1 cellular context compared by ENCODE assay signal in the genomic region with DNA sequence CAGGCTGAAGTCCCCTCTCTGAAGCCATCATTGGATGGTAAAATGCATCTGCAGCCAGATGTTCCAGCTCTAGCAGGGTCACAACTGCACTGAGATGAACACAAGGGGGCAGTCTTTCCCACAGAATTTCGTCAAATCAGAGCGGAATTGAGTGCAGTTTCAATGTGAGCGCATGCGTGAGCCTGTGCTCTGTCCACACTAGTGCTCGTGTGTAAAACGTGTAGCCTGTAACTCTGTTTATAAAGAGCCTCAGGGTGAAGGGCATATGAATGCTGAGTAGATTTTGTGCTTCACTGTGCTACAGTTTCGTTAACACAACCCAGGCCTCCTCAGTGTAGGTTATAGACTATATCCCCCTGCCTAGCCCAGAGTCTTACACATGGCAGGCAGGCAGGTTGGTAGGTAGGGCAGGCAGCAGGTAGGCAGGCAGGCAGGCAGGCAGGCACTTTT.
TF ChIP-seq lines count a peak whose summit lies in the region.

No MANE protein-coding gene starts in this region.

TF ChIP-seq in K562, 482 proteins besides CTCF, POLR2A, EP300 and RAD21 (continued from another document):
- TF ChIP-seq MGA (IDR thresholded peaks at IDR 0.05) (peak; percentile 70), STAG1 (CRISPR knock-in tag; IDR thresholded peaks at IDR 0.05; ENCODE audit: borderline replicate concordance) (peak; percentile 21; the same call in 1 of the 2 replicates), MAZ (CRISPR knock-in tag; conservative IDR thresholded peaks at IDR 0.05 in 1 of 2, IDR thresholded peaks at IDR 0.05 in 1 of 2) (no peak), RHOXF2B (CRISPR knock-in tag; conservative IDR thresholded peaks at IDR 0.05) (no peak), MTF1 (CRISPR knock-in tag; IDR thresholded peaks at IDR 0.05; ENCODE audit: borderline replicate concordance) (no peak), HCFC1 (IDR thresholded peaks at IDR 0.05; ENCODE audit: low read depth, low read length) (no peak), HNRNPUL1 (IDR thresholded peaks at IDR 0.05; ENCODE audit: low read length) (no peak), EP400 (IDR thresholded peaks at IDR 0.05) (0 out of 2 replicates have a peak, but pooled peaks have one; percentile 14), NELFE (IDR thresholded peaks at IDR 0.05; ENCODE audit: insufficient read depth, insufficient read length) (no peak), ARID3A (IDR thresholded peaks at IDR 0.05; ENCODE audit: borderline replicate concordance, low read depth, low read length) (no peak), ARID2 (IDR thresholded peaks at IDR 0.05) (0 out of 2 replicates have a peak, but pooled peaks have one; percentile 24), RBM34 (IDR thresholded peaks at IDR 0.05; ENCODE audit: borderline replicate concordance, insufficient read depth, low read length) (no peak), ATF1 (CRISPR knock-in tag; IDR thresholded peaks at IDR 0.05) (no peak), ATF1 (tag; IDR thresholded peaks at IDR 0.05) (peak; percentile 30; the same call in 1 of the 2 replicates), DEAF1 (CRISPR knock-in tag; IDR thresholded peaks at IDR 0.05) (peak; percentile 59), ZNF174 (CRISPR knock-in tag; IDR thresholded peaks at IDR 0.05) (no peak), FOXP1 (CRISPR knock-in tag; IDR thresholded peaks at IDR 0.05) (no peak), UBTF (IDR thresholded peaks at IDR 0.05; ENCODE audit: borderline replicate concordance in 1 of 2, low read depth in 2 of 2, low read length in 2 of 2) (no peak), ARNT (IDR thresholded peaks at IDR 0.05) (no peak), SMC3 (conservative IDR thresholded peaks at IDR 0.05; ENCODE audit: insufficient read depth, low read depth, low read length) (peak; percentile 71), NRF1 (conservative IDR thresholded peaks at IDR 0.05 in 1 of 2, IDR thresholded peaks at IDR 0.05 in 1 of 2) (peak; percentile 88 to 90), L3MBTL2 (IDR thresholded peaks at IDR 0.05) (peak; percentile 59), CHCHD3 (CRISPR knock-in tag; IDR thresholded peaks at IDR 0.05) (no peak)
- TF ChIP-seq, protein P1, sequence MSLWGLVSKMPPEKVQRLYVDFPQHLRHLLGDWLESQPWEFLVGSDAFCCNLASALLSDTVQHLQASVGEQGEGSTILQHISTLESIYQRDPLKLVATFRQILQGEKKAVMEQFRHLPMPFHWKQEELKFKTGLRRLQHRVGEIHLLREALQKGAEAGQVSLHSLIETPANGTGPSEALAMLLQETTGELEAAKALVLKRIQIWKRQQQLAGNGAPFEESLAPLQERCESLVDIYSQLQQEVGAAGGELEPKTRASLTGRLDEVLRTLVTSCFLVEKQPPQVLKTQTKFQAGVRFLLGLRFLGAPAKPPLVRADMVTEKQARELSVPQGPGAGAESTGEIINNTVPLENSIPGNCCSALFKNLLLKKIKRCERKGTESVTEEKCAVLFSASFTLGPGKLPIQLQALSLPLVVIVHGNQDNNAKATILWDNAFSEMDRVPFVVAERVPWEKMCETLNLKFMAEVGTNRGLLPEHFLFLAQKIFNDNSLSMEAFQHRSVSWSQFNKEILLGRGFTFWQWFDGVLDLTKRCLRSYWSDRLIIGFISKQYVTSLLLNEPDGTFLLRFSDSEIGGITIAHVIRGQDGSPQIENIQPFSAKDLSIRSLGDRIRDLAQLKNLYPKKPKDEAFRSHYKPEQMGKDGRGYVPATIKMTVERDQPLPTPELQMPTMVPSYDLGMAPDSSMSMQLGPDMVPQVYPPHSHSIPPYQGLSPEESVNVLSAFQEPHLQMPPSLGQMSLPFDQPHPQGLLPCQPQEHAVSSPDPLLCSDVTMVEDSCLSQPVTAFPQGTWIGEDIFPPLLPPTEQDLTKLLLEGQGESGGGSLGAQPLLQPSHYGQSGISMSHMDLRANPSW (CRISPR knock-in tag; IDR thresholded peaks at IDR 0.05): no peak
